In the genomic region with DNA sequence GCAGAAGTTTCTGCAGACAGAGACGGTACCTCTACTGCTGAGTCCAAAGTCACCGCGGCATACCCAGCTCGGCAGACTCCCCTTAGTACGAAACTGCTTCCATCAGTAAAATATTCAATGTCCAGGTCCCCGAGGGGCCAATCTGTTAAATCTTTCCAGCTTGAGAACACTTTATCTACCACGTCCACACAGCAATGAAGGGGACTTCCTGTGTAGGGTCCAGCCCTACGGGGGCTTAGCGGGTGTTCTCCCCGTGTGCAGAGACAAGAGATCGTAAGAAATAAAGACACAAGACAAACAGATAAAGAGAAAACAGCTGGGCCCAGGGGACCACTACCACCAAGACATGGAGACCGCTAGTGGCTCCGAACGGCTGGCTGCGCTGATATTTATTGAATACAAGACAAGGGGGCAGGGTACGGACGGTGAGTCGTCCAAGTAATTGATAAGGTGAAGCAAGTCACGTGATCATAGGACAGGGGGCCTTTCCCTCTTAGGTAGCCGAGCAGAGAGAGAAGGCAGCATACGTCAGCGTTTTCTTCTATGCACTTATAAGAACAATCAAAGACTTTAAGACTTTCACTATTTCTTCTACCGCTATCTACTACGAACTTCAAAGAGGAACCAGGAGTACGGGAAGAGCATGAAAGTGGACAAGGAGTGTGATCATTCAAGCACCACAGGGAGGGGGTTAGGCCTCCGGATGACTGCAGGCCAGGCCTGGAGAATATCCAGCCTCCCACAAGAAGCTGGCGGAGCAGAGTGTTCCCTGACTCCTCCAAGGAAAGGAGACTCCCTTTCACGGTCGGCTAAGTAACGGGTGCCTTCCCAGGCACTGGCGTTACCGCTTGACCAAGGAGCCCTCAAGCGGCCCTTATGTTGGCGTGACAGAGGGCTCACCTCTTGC, we compare ENCODE assay signal across 12 cellular contexts. TPM values are rescaled to one million over a fixed set of nuclear protein-coding genes. Genes with fewer than 3 reads are reported as not detected.
DNase-seq lines count a peak whose midpoint lies in the region; ATAC-seq and TF ChIP-seq lines count a peak whose summit lies in the region.
"Not testable (repeated sequence)": the region's sequence is repeated elsewhere in the genome, so short reads cannot be mapped to it uniquely, and the experiment has no call there.
"Had no signal": no experiment of that assay in that cellular context is flagged by ENCODE, and none has a peak within 500 bp of the region (broad histone marks: within the 10 kb centered on the region; RNA-seq: fewer than 3 reads in every experiment).

No MANE protein-coding gene starts in this region.

- not testable (repeated sequence) for H3K9me3 Mint-ChIP-seq in GM23338; activated CD4-positive, alpha-beta T cell treated with anti-CD3 and anti-CD28 coated beads, Interleukin-2, amount 10 ng/mL, durations not matched to agents 7 days and 5 days; MCF 10A (ENCODE audit: unreplicated experiment); stimulated activated memory B cell treated with anti-CD40 and anti-IgM and Interleukin-4, amounts not matched to agents 10 μg/mL and 1 μg/mL and 100 μg/mL, for 72 hours

- H3K9me3 ChIP-seq in liver (ENCODE audit: control insufficient read depth in 4 of 4, low read length in 3 of 4); neutrophil: not testable (repeated sequence)

- TF ChIP-seq RAD21 in liver (IDR thresholded peaks at IDR 0.05), result not testable (repeated sequence)

- H3K36me3 ChIP-seq in GM23338 (ENCODE audit: insufficient read depth); liver (ENCODE audit: control insufficient read depth in 4 of 4, insufficient read depth in 3 of 4, low read depth in 1 of 4, low read length in 3 of 4); neutrophil: not testable (repeated sequence)

- CTCF ChIA-PET in activated CD4-positive, alpha-beta T cell treated with anti-CD3 and anti-CD28 coated beads, Interleukin-2, amount 10 ng/mL, durations not matched to agents 7 days and 5 days (lab: Charles Lee), result interaction anchor here (0.6 to 3.0 kb wide), 4 partner anchors 13 to 31 kb away, joined by 3 to 8 read pairs (median 5); no protein-coding TSS in a partner anchor
- CTCF ChIA-PET in MCF 10A (lab: Yijun Ruan, JAX), result interaction anchor here (0.7 kb wide), 1 partner anchor 24 kb away, joined by 3 read pairs; no protein-coding TSS in a partner anchor

- H3K4me1 Mint-ChIP-seq in GM23338, result peaks cover 37% of the 10 kb centered on the region
- H3K4me1 Mint-ChIP-seq in activated CD4-positive, alpha-beta T cell treated with anti-CD3 and anti-CD28 coated beads, Interleukin-2, amount 10 ng/mL, durations not matched to agents 7 days and 5 days, result peaks cover 66% of the 10 kb centered on the region
- H3K4me1 Mint-ChIP-seq in MCF 10A (ENCODE audit: insufficient read depth, unreplicated experiment), result not testable (repeated sequence)
- peaks cover 49% of the 10 kb centered on the region for H3K4me1 Mint-ChIP-seq in stimulated activated memory B cell treated with anti-CD40 and anti-IgM and Interleukin-4, amounts not matched to agents 10 μg/mL and 1 μg/mL and 100 μg/mL, for 72 hours

- not testable (repeated sequence) for H3K27ac Mint-ChIP-seq in GM23338
- peak overlapping the region; percentile 67 for H3K27ac Mint-ChIP-seq in activated CD4-positive, alpha-beta T cell treated with anti-CD3 and anti-CD28 coated beads, Interleukin-2, amount 10 ng/mL, durations not matched to agents 7 days and 5 days
- H3K27ac Mint-ChIP-seq in MCF 10A (ENCODE audit: low read depth, unreplicated experiment), result peak overlapping the region; percentile 40
- peak overlapping the region; percentile 99 for H3K27ac Mint-ChIP-seq in stimulated activated memory B cell treated with anti-CD40 and anti-IgM and Interleukin-4, amounts not matched to agents 10 μg/mL and 1 μg/mL and 100 μg/mL, for 72 hours

- intact Hi-C loops in MCF 10A (cut with micrococcal nuclease), result not testable (repeated sequence)

- H3K4me3 ChIP-seq in GM23338; fibroblast of villous mesenchyme (ENCODE audit: low read depth, low read length); liver (ENCODE audit: low read depth in 1 of 3, low read length in 3 of 3); neutrophil (ENCODE audit: low read depth in 1 of 2, low read length in 1 of 2): not testable (repeated sequence)

- H3K4me1 ChIP-seq in GM23338 (ENCODE audit: insufficient read depth), result not testable (repeated sequence)
- H3K4me1 ChIP-seq in liver (ENCODE audit: control insufficient read depth in 4 of 4, insufficient read depth in 4 of 4, low read length in 3 of 4) (peaks cover 0 to 17% (median 10%) of the 10 kb centered on the region in 4 donors), neutrophil (ENCODE audit: control insufficient read depth in 1 of 2, insufficient read depth in 1 of 2, low read depth in 1 of 2, low read length in 1 of 2) (peaks cover 45 to 65% of the 10 kb centered on the region in 2 experiments)

- not testable (repeated sequence) for DNase-seq in GM23338 (ENCODE audit: low spot score); activated CD4-positive, alpha-beta T cell treated with anti-CD3 and anti-CD28 coated beads, Interleukin-2, amount 10 ng/mL, durations not matched to agents 7 days and 5 days; MCF 10A (ENCODE audit: unreplicated experiment)
- peak; percentile 36 for DNase-seq in fibroblast of villous mesenchyme (ENCODE audit: low read depth)

- not testable (repeated sequence) for TF ChIP-seq CTCF in GM23338 (conservative IDR thresholded peaks at IDR 0.05; ENCODE audit: low read depth in 2 of 2); MCF 10A (IDR thresholded peaks at IDR 0.05; ENCODE audit: unreplicated experiment); fibroblast of villous mesenchyme (IDR thresholded peaks at IDR 0.05; ENCODE audit: insufficient read depth, low read depth, low read length); liver (IDR thresholded peaks at IDR 0.05; ENCODE audit: low read depth, low read length, missing input control); neutrophil (IDR thresholded peaks at IDR 0.05)

- not testable (repeated sequence) for ATAC-seq in GM23338; stimulated activated memory B cell treated with anti-CD40 and anti-IgM and Interleukin-4, amounts not matched to agents 10 μg/mL and 1 μg/mL and 100 μg/mL, for 72 hours

- not testable (repeated sequence) for H3K36me3 Mint-ChIP-seq in GM23338 (ENCODE audit: low read depth); activated CD4-positive, alpha-beta T cell treated with anti-CD3 and anti-CD28 coated beads, Interleukin-2, amount 10 ng/mL, durations not matched to agents 7 days and 5 days (ENCODE audit: low read depth); MCF 10A (ENCODE audit: insufficient read depth, unreplicated experiment); stimulated activated memory B cell treated with anti-CD40 and anti-IgM and Interleukin-4, amounts not matched to agents 10 μg/mL and 1 μg/mL and 100 μg/mL, for 72 hours

- H3F3A ChIP-seq in GM23338 (replicated peaks; ENCODE audit: low read depth), result 0 out of 2 replicates have a peak, but pooled peaks cover 11% of the 10 kb centered on the region

- H3K27me3 ChIP-seq in GM23338 (ENCODE audit: insufficient read depth); liver (ENCODE audit: control insufficient read depth in 4 of 4, insufficient read depth in 4 of 4, low read length in 3 of 4); neutrophil: not testable (repeated sequence)

- H3K27me3 Mint-ChIP-seq in GM23338 (ENCODE audit: insufficient read depth, low read depth, poor library complexity), result peaks cover 17% of the 10 kb centered on the region
- H3K27me3 Mint-ChIP-seq in activated CD4-positive, alpha-beta T cell treated with anti-CD3 and anti-CD28 coated beads, Interleukin-2, amount 10 ng/mL, durations not matched to agents 7 days and 5 days; MCF 10A (ENCODE audit: insufficient read depth, unreplicated experiment); stimulated activated memory B cell treated with anti-CD40 and anti-IgM and Interleukin-4, amounts not matched to agents 10 μg/mL and 1 μg/mL and 100 μg/mL, for 72 hours: not testable (repeated sequence)

- H3K9me2 ChIP-seq in GM23338 (ENCODE audit: insufficient read depth), result not testable (repeated sequence)

- not testable (repeated sequence) for H3K27ac ChIP-seq in GM23338 (ENCODE audit: low read depth)
- peak overlapping the region; percentile 4 to 42 for H3K27ac ChIP-seq in liver (ENCODE audit: low read depth in 1 of 2, low read length in 2 of 2)
- H3K27ac ChIP-seq in neutrophil, result peak overlapping the region; percentile 99

- H3K79me2 ChIP-seq in GM23338 (replicated peaks; ENCODE audit: insufficient read depth), result not testable (repeated sequence)

- H4K20me1 ChIP-seq in GM23338 (replicated peaks; ENCODE audit: insufficient read depth), result not testable (repeated sequence)

- not testable (repeated sequence) for H3K4me3 Mint-ChIP-seq in GM23338; activated CD4-positive, alpha-beta T cell treated with anti-CD3 and anti-CD28 coated beads, Interleukin-2, amount 10 ng/mL, durations not matched to agents 7 days and 5 days; MCF 10A (ENCODE audit: unreplicated experiment); stimulated activated memory B cell treated with anti-CD40 and anti-IgM and Interleukin-4, amounts not matched to agents 10 μg/mL and 1 μg/mL and 100 μg/mL, for 72 hours

- peak overlapping the region; percentile 32; the same call in 1 of the 2 replicates for H3K4me2 ChIP-seq in GM23338

- 74% methylated on average over 26 of the region's 34 CpGs for WGBS in liver

- POLR2A ChIA-PET in activated CD4-positive, alpha-beta T cell treated with anti-CD3 and anti-CD28 coated beads, Interleukin-2, amount 10 ng/mL, durations not matched to agents 7 days and 5 days (lab: Charles Lee), result interaction anchor here (0.7 kb wide), 1 partner anchor 132 kb away, joined by 3 read pairs; no protein-coding TSS in a partner anchor
- POLR2A ChIA-PET in MCF 10A (lab: Yijun Ruan, JAX), result interaction anchor here (0.6 to 3.4 kb wide), 3 partner anchors 14 to 82 kb away, joined by 3 to 10 read pairs (median 3); no protein-coding TSS in a partner anchor

- BruUV-seq in MCF 10A (replicated peaks; lab: Mats Ljungman, UMichigan), result not testable (repeated sequence)

- H3K9ac ChIP-seq in liver (ENCODE audit: low read depth in 1 of 2, low read length in 2 of 2), result not testable (repeated sequence)

- H2AFZ ChIP-seq in GM23338, result peak overlapping the region; percentile 56; the same call in 1 of the 2 replicates

RNA-seq across cellular contexts. Expression of a gene that starts 4.2 kb away (rescaled TPM):
- total RNA-seq in GM23338 (2014; rRNA removed; shearing (Covaris generic)), result 72.4 and 82.3 TPM in 2 replicates
- polyA plus RNA-seq in GM23338 (2016; fragmentation: Nextera tagmentation; extraction: Ambion mirVana), result 829 and 840 TPM in 2 replicates
- total RNA-seq in activated CD4-positive, alpha-beta T cell treated with anti-CD3 and anti-CD28 coated beads, Interleukin-2, amount 10 ng/mL, durations not matched to agents 7 days and 5 days, result 100 to 1,000 TPM; 213 to 271 TPM
- 415 and 497 TPM in 2 replicates for total RNA-seq in MCF 10A (2022)
- total RNA-seq in fibroblast of villous mesenchyme, result 83.3 and 94.1 TPM in 2 replicates
- 100 to 1,000 TPM in 1 of 2 donors, 10 to 100 TPM in 1; 48.6 to 105 TPM for total RNA-seq in liver
- 1,000 to 10,000 TPM; 2,070 to 2,255 TPM for polyA plus RNA-seq in liver

RNA-seq across cellular contexts. Expression of a gene that starts 11.0 kb away (rescaled TPM):
- 396 and 409 TPM in 2 replicates for total RNA-seq in GM23338 (2014; rRNA removed; shearing (Covaris generic))
- polyA plus RNA-seq in GM23338 (2016; fragmentation: Nextera tagmentation; extraction: Ambion mirVana) (1,180 and 1,194 TPM in 2 replicates), liver (100 to 1,000 TPM in 1 of 2 donors, 10 to 100 TPM in 1; 96.0 to 113 TPM)
- 1,000 to 10,000 TPM; 1,306 to 1,465 TPM for total RNA-seq in activated CD4-positive, alpha-beta T cell treated with anti-CD3 and anti-CD28 coated beads, Interleukin-2, amount 10 ng/mL, durations not matched to agents 7 days and 5 days
- total RNA-seq in MCF 10A (2022) (1.8 and 4.8 TPM in 2 replicates), fibroblast of villous mesenchyme (76.4 and 117 TPM in 2 replicates), liver (10 to 100 TPM; 12.6 to 37.4 TPM)

RNA-seq across cellular contexts. Expression of a gene that starts 17.2 kb away (rescaled TPM):
- total RNA-seq in GM23338 (2014; rRNA removed; shearing (Covaris generic)), result 57.3 and 91.2 TPM in 2 replicates
- polyA plus RNA-seq in GM23338 (2016; fragmentation: Nextera tagmentation; extraction: Ambion mirVana), result 857 and 906 TPM in 2 replicates
- 1,000 to 10,000 TPM; 1,561 to 1,733 TPM for total RNA-seq in activated CD4-positive, alpha-beta T cell treated with anti-CD3 and anti-CD28 coated beads, Interleukin-2, amount 10 ng/mL, durations not matched to agents 7 days and 5 days
- total RNA-seq in MCF 10A (2022), result 288 and 314 TPM in 2 replicates
- 38.4 and 107 TPM in 2 replicates for total RNA-seq in fibroblast of villous mesenchyme
- 10 to 100 TPM in 1 of 2 donors, 1 to 10 TPM in 1; 8.5 to 49.0 TPM for total RNA-seq in liver
- polyA plus RNA-seq in liver, result 1,000 to 10,000 TPM in 1 of 2 donors, 100 to 1,000 TPM in 1; 759 to 1,441 TPM

RNA-seq across cellular contexts. Expression of a gene that starts 25.5 kb away (rescaled TPM):
- total RNA-seq in GM23338 (2014; rRNA removed; shearing (Covaris generic)), result not detected in 2 replicates
- polyA plus RNA-seq in GM23338 (2016; fragmentation: Nextera tagmentation; extraction: Ambion mirVana) (0.42 TPM in 1 of 2 replicates, not detected in the other), liver (not detected)
- not detected for total RNA-seq in activated CD4-positive, alpha-beta T cell treated with anti-CD3 and anti-CD28 coated beads, Interleukin-2, amount 10 ng/mL, durations not matched to agents 7 days and 5 days
- total RNA-seq in MCF 10A (2022) (not detected in 2 replicates), fibroblast of villous mesenchyme (not detected in 2 replicates), liver (not detected)
- total RNA-seq: activated T-helper 1 cell treated with anti-CD3 and anti-CD28 coated beads, Interleukin-12 subunit alpha, Interleukin-12 subunit beta, Interleukin-2, Interleukin-4 antibody, amounts not matched to agents 30 ng/mL and 10 ng/mL and 1 ng/mL, durations not matched to agents 14 hours and 24 hours and 36 hours; glomerular endothelial cell; natural killer cell treated with Interleukin-12 subunit alpha and Interleukin-12 subunit beta and Interleukin-15 and Interleukin-18, amount 100 ng/mL, for 72 hours; SJSA1; subcutaneous adipose tissue had no signal

RNA-seq across cellular contexts. Expression of a gene that starts 35.9 kb away (rescaled TPM):
- 45.4 and 55.8 TPM in 2 replicates for total RNA-seq in GM23338 (2014; rRNA removed; shearing (Covaris generic))
- 18.1 and 24.9 TPM in 2 replicates for polyA plus RNA-seq in GM23338 (2016; fragmentation: Nextera tagmentation; extraction: Ambion mirVana)
- total RNA-seq in activated CD4-positive, alpha-beta T cell treated with anti-CD3 and anti-CD28 coated beads, Interleukin-2, amount 10 ng/mL, durations not matched to agents 7 days and 5 days, result 100 to 1,000 TPM; 325 to 377 TPM
- 6.3 and 8.5 TPM in 2 replicates for total RNA-seq in MCF 10A (2022)
- total RNA-seq in fibroblast of villous mesenchyme, result 7.8 and 10.6 TPM in 2 replicates
- total RNA-seq in liver, result 10 to 100 TPM in 1 of 2 donors, 1 to 10 TPM in 1; 1.3 to 11.4 TPM
- polyA plus RNA-seq in liver, result 1 to 10 TPM; 5.4 to 9.6 TPM
